27 cellular contexts compared by ENCODE assay signal in the genomic region with DNA sequence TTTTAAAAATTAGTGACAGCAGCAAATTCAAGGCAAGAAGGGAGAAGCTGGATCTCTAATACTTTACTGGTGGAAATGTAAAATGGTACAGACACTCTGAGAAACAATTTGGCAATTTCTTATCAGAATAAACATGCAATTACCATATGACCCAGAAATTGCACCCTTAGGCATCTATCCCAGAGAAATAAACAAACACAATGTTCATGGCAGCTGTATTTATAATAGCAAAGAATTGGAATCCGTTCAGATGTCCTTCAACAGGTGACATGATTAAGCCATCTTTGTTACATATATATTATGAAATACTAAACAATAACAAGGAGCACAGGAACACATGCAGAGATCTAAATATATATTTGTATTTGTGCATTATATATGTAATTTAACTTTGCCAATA.
"Had no signal": no experiment of that assay in that cellular context is flagged by ENCODE, and none has a peak within 500 bp of the region (broad histone marks: within the 10 kb centered on the region; RNA-seq: fewer than 3 reads in every experiment).

No MANE protein-coding gene starts in this region.

- DNase-seq: activated B cell treated with CpG ODN at 0.5 μM for 24 hours; activated CD4-positive, alpha-beta memory T cell treated with anti-CD3 and anti-CD28 coated beads for 36 hours; activated CD4-positive, alpha-beta T cell treated with anti-CD3 and anti-CD28 coated beads for 4 hours; activated CD4-positive, alpha-beta T cell treated with anti-CD3 and anti-CD28 coated beads, Interleukin-2, amount 50 U/mL, for 1 hour; activated CD4-positive, CD25-positive, alpha-beta regulatory T cell treated with anti-CD3 and anti-CD28 coated beads, Interleukin-2, amount 50 U/mL, for 72 hours; activated CD8-positive, alpha-beta memory T cell treated with anti-CD3 and anti-CD28 coated beads, Interleukin-2, amount 50 U/mL, for 4 hours; activated gamma-delta T cell treated with Interleukin-2 at 50 U/mL for 16 hours; activated naive CD4-positive, alpha-beta T cell treated with anti-CD3 and anti-CD28 coated beads for 36 hours; activated T-cell treated with anti-CD3 and anti-CD28 coated beads for 4 hours; activated T-cell treated with anti-CD3 and anti-CD28 coated beads, Interleukin-2, amount 50 U/mL, for 4 hours; adrenal gland; body of pancreas; MM.1S; MV-4-11; NCI-H1092; NCI-H1436 treated with DMSO at 0.1 percent for 48 hours; NCI-H1694 treated with DMSO at 0.1 percent for 48 hours; NCI-H2029; NCI-H2171; NCI-H2227 treated with DMSO at 0.1 percent for 48 hours; NCI-H526; PC-9; SIG-M5; SW 1271; T-helper 1 cell; T-helper 2 cell; T-helper 9 cell had no signal
